1 cellular context compared by ENCODE assay signal in the genomic region with DNA sequence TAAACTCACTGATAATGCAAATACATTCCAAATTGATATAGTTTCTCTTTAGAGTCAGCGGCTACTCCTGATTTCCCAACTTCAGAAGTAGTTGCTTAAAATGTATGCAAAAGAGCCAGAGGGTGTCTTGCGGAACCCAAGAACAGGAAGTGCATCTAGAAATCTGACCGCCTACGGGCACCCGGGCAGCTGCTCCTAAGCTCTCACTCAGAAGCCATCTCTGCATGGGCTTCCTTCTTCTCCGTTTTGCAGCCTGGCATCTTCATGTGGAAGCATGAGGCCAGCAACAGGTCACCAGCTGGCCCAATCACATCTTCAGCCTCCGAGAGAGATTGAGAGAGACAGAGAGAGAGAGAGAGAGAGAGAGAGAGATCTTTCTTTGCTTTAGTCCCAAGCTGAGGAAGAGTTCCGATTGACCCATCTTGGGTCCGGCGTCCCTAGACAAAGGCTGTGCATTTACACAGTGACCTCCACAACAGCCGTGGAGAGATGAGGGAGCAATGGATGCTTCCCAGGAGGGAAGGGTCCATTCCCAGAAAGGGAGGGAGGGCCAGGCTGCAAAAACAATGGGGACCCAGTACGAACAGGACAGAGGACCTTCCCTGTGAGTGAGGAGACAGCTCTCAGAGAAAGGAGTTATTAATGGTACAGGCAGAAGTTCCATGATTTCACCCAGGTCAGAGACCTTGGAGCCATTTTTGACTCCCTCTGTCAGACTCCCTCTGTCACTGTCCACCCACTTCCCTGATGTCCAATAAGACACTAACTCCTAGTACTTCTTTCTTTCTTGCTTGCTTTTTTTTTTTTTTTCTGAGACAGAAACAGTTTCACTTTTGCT.
TF ChIP-seq lines count a peak whose summit lies in the region.

No MANE protein-coding gene starts in this region.

TF ChIP-seq in K562, 482 proteins besides CTCF, POLR2A, EP300 and RAD21 (continued from another document and continues in another):
- TF ChIP-seq, protein P1, sequence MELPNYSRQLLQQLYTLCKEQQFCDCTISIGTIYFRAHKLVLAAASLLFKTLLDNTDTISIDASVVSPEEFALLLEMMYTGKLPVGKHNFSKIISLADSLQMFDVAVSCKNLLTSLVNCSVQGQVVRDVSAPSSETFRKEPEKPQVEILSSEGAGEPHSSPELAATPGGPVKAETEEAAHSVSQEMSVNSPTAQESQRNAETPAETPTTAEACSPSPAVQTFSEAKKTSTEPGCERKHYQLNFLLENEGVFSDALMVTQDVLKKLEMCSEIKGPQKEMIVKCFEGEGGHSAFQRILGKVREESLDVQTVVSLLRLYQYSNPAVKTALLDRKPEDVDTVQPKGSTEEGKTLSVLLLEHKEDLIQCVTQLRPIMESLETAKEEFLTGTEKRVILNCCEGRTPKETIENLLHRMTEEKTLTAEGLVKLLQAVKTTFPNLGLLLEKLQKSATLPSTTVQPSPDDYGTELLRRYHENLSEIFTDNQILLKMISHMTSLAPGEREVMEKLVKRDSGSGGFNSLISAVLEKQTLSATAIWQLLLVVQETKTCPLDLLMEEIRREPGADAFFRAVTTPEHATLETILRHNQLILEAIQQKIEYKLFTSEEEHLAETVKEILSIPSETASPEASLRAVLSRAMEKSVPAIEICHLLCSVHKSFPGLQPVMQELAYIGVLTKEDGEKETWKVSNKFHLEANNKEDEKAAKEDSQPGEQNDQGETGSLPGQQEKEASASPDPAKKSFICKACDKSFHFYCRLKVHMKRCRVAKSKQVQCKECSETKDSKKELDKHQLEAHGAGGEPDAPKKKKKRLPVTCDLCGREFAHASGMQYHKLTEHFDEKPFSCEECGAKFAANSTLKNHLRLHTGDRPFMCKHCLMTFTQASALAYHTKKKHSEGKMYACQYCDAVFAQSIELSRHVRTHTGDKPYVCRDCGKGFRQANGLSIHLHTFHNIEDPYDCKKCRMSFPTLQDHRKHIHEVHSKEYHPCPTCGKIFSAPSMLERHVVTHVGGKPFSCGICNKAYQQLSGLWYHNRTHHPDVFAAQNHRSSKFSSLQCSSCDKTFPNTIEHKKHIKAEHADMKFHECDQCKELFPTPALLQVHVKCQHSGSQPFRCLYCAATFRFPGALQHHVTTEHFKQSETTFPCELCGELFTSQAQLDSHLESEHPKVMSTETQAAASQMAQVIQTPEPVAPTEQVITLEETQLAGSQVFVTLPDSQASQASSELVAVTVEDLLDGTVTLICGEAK (IDR thresholded peaks at IDR 0.05) = peak; percentile 93
- TF ChIP-seq, protein P1 (CRISPR knock-in tag; IDR thresholded peaks at IDR 0.05) = no peak
- TF ChIP-seq ZNF143 (CRISPR knock-in tag; IDR thresholded peaks at IDR 0.05) = no peak
- TF ChIP-seq SMC3 (conservative IDR thresholded peaks at IDR 0.05; ENCODE audit: insufficient read depth, low read depth, low read length) = no peak
- TF ChIP-seq GATA2 (CRISPR knock-in tag; IDR thresholded peaks at IDR 0.05) = no peak
- 0 out of 2 replicates have a peak, but pooled peaks have one; percentile 17 for TF ChIP-seq TCF3 (CRISPR knock-in tag; IDR thresholded peaks at IDR 0.05)
- TF ChIP-seq, protein P2, sequence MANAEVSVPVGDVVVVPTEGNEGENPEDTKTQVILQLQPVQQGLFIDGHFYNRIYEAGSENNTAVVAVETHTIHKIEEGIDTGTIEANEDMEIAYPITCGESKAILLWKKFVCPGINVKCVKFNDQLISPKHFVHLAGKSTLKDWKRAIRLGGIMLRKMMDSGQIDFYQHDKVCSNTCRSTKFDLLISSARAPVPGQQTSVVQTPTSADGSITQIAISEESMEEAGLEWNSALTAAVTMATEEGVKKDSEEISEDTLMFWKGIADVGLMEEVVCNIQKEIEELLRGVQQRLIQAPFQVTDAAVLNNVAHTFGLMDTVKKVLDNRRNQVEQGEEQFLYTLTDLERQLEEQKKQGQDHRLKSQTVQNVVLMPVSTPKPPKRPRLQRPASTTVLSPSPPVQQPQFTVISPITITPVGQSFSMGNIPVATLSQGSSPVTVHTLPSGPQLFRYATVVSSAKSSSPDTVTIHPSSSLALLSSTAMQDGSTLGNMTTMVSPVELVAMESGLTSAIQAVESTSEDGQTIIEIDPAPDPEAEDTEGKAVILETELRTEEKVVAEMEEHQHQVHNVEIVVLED (CRISPR knock-in tag; IDR thresholded peaks at IDR 0.05) = no peak
- no peak for TF ChIP-seq RBM15 (IDR thresholded peaks at IDR 0.05; ENCODE audit: insufficient read depth, low read length)
- 0 out of 2 replicates have a peak, but pooled peaks have one; percentile 44 for TF ChIP-seq TCF7L2 (IDR thresholded peaks at IDR 0.05; ENCODE audit: low read depth, low read length)
- peak; percentile 59; the same call in 1 of the 2 replicates for TF ChIP-seq SMAD4 (CRISPR knock-in tag; conservative IDR thresholded peaks at IDR 0.05)
- TF ChIP-seq KDM4B (IDR thresholded peaks at IDR 0.05; ENCODE audit: borderline replicate concordance in 2 of 2, low read depth in 1 of 2) = peak in 1 of 2 experiments; percentile 61; a peak in 1 of 4 replicates
- TF ChIP-seq PCBP1 (IDR thresholded peaks at IDR 0.05; ENCODE audit: low read depth, low read length, poor library complexity, severe bottlenecking) = no peak
- no peak for TF ChIP-seq U2AF2 (optimal IDR thresholded peaks at IDR 0.05; ENCODE audit: low read depth, low read length)
- TF ChIP-seq, protein P3, sequence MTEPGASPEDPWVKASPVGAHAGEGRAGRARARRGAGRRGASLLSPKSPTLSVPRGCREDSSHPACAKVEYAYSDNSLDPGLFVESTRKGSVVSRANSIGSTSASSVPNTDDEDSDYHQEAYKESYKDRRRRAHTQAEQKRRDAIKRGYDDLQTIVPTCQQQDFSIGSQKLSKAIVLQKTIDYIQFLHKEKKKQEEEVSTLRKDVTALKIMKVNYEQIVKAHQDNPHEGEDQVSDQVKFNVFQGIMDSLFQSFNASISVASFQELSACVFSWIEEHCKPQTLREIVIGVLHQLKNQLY (CRISPR knock-in tag; conservative IDR thresholded peaks at IDR 0.05) = 0 out of 4 replicates have a peak, but pooled peaks of 1 of the 2 experiments have one; percentile 34
- TF ChIP-seq, protein P4, sequence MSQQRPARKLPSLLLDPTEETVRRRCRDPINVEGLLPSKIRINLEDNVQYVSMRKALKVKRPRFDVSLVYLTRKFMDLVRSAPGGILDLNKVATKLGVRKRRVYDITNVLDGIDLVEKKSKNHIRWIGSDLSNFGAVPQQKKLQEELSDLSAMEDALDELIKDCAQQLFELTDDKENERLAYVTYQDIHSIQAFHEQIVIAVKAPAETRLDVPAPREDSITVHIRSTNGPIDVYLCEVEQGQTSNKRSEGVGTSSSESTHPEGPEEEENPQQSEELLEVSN (IDR thresholded peaks at IDR 0.05; ENCODE audit: borderline replicate concordance in 1 of 2, extremely low read depth in 1 of 2, insufficient read depth in 1 of 2, insufficient read length in 1 of 2, low read depth in 1 of 2, low read length in 1 of 2, poor library complexity in 1 of 2, severe bottlenecking in 1 of 2) = peak in 1 of 2 experiments; percentile 43
- peak; percentile 56 for TF ChIP-seq TAF9B (IDR thresholded peaks at IDR 0.05; ENCODE audit: partially characterized antibody)
- TF ChIP-seq MAFK (IDR thresholded peaks at IDR 0.05; ENCODE audit: low read length) = no peak
- TF ChIP-seq, protein P5, sequence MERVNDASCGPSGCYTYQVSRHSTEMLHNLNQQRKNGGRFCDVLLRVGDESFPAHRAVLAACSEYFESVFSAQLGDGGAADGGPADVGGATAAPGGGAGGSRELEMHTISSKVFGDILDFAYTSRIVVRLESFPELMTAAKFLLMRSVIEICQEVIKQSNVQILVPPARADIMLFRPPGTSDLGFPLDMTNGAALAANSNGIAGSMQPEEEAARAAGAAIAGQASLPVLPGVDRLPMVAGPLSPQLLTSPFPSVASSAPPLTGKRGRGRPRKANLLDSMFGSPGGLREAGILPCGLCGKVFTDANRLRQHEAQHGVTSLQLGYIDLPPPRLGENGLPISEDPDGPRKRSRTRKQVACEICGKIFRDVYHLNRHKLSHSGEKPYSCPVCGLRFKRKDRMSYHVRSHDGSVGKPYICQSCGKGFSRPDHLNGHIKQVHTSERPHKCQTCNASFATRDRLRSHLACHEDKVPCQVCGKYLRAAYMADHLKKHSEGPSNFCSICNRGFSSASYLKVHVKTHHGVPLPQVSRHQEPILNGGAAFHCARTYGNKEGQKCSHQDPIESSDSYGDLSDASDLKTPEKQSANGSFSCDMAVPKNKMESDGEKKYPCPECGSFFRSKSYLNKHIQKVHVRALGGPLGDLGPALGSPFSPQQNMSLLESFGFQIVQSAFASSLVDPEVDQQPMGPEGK (CRISPR knock-in tag; IDR thresholded peaks at IDR 0.05; ENCODE audit: borderline replicate concordance) = no peak
- peak; percentile 73 for TF ChIP-seq TAF1 (IDR thresholded peaks at IDR 0.05; ENCODE audit: control insufficient read depth, extremely low read depth, insufficient read depth, low read length, severe bottlenecking)
- TF ChIP-seq RAD51 (IDR thresholded peaks at IDR 0.05; ENCODE audit: borderline replicate concordance, low read depth) = no peak
- TF ChIP-seq NR2C2 (CRISPR knock-in tag; IDR thresholded peaks at IDR 0.05) = no peak
- peak; percentile 73 for TF ChIP-seq NR2C2 (tag; IDR thresholded peaks at IDR 0.05)
- no peak for TF ChIP-seq RFX7 (CRISPR knock-in tag; IDR thresholded peaks at IDR 0.05)
- TF ChIP-seq NONO (IDR thresholded peaks at IDR 0.05; ENCODE audit: low read depth in 2 of 2, low read length in 1 of 2) = peak in 1 of 2 experiments; percentile 78; a peak in 1 of 4 replicates
- peak; percentile 85 for TF ChIP-seq NCOA1 (IDR thresholded peaks at IDR 0.05; ENCODE audit: low read depth)
- TF ChIP-seq, protein P6, sequence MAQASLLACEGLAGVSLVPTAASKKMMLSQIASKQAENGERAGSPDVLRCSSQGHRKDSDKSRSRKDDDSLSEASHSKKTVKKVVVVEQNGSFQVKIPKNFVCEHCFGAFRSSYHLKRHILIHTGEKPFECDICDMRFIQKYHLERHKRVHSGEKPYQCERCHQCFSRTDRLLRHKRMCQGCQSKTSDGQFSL (CRISPR knock-in tag; IDR thresholded peaks at IDR 0.05) = no peak
- TF ChIP-seq, protein P6 (tag; IDR thresholded peaks at IDR 0.05) = no peak
- TF ChIP-seq CBFA2T2 (conservative IDR thresholded peaks at IDR 0.05) = no peak
- TF ChIP-seq SMAD1 (IDR thresholded peaks at IDR 0.05; ENCODE audit: low read depth, low read length, partially characterized antibody) = peak; percentile 3
- peak; percentile 13 for TF ChIP-seq SUPT5H (IDR thresholded peaks at IDR 0.05)
- TF ChIP-seq, protein P7, sequence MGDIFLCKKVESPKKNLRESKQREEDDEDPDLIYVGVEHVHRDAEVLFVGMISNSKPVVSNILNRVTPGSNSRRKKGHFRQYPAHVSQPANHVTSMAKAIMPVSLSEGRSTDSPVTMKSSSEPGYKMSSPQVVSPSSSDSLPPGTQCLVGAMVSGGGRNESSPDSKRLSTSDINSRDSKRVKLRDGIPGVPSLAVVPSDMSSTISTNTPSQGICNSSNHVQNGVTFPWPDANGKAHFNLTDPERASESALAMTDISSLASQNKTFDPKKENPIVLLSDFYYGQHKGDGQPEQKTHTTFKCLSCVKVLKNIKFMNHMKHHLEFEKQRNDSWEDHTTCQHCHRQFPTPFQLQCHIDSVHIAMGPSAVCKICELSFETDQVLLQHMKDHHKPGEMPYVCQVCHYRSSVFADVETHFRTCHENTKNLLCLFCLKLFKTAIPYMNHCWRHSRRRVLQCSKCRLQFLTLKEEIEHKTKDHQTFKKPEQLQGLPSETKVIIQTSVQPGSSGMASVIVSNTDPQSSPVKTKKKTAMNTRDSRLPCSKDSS (IDR thresholded peaks at IDR 0.05; ENCODE audit: low read depth, partially characterized antibody) = no peak
- TF ChIP-seq NUFIP1 (IDR thresholded peaks at IDR 0.05; ENCODE audit: partially characterized antibody) = no peak
- TF ChIP-seq, protein P8, sequence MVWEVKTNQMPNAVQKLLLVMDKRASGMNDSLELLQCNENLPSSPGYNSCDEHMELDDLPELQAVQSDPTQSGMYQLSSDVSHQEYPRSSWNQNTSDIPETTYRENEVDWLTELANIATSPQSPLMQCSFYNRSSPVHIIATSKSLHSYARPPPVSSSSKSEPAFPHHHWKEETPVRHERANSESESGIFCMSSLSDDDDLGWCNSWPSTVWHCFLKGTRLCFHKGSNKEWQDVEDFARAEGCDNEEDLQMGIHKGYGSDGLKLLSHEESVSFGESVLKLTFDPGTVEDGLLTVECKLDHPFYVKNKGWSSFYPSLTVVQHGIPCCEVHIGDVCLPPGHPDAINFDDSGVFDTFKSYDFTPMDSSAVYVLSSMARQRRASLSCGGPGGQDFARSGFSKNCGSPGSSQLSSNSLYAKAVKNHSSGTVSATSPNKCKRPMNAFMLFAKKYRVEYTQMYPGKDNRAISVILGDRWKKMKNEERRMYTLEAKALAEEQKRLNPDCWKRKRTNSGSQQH (CRISPR knock-in tag; IDR thresholded peaks at IDR 0.05) = 0 out of 2 replicates have a peak, but pooled peaks have one; percentile 38
- TF ChIP-seq SMARCC2 (IDR thresholded peaks at IDR 0.05; ENCODE audit: low read depth) = 0 out of 2 replicates have a peak, but pooled peaks have one; percentile 15
